8 cellular contexts compared by ENCODE assay signal in genomic region chr1:65075123-65075976, GRCh38.
A peak's percentile ranks its signal among the peaks of the same experiment; 100 is the strongest.
DNase-seq lines count a peak whose midpoint lies in the region; ATAC-seq and TF ChIP-seq lines count a peak whose summit lies in the region.

No MANE protein-coding gene starts in this region.

- TF ChIP-seq CTCF in LNCaP clone FGC (IDR thresholded peaks at IDR 0.05; ENCODE audit: control insufficient read depth, extremely low read depth, insufficient read depth): peak; percentile 73
- TF ChIP-seq CTCF in retinal pigment epithelial cell (conservative IDR thresholded peaks at IDR 0.05; ENCODE audit: low read depth, low read length): peak; percentile 85

- H3K36me3 ChIP-seq in SJCRH30: no peaks in the 10 kb centered on the region

- H3K4me3 ChIP-seq in LNCaP clone FGC (ENCODE audit: low read depth, low read length): no peak overlapping the region
- H3K4me3 ChIP-seq in SJCRH30: no peak overlapping the region
- H3K4me3 ChIP-seq in retinal pigment epithelial cell (ENCODE audit: low read length): no peak overlapping the region

- no peak overlapping the region for H3K27ac ChIP-seq in SJCRH30

- H3K27me3 ChIP-seq in SJCRH30: no peaks in the 10 kb centered on the region

- ATAC-seq in GM21717 (IDR thresholded peaks at IDR 0.05; ENCODE audit: unreplicated experiment) (peak; percentile 71), GM18520 (IDR thresholded peaks at IDR 0.05; ENCODE audit: unreplicated experiment) (no peak)

- no peaks in the 10 kb centered on the region for H3K9me3 ChIP-seq in SJCRH30 (replicated peaks)

- DNase-seq in DMS53 (lab: John Stamatoyannopoulos, UW) (peak; percentile 88), LNCaP clone FGC (ENCODE audit: low read depth) (no peak), SJCRH30 (peak; percentile 53 to 79), glomerular endothelial cell (ENCODE audit: extremely low read depth, low read depth, low spot score) (peak; percentile 57), retinal pigment epithelial cell (ENCODE audit: low read depth) (peak; percentile 35)
- peak; percentile 84 for DNase-seq in activated effector memory CD4-positive, alpha-beta T cell treated with anti-CD3 and anti-CD28 coated beads, Interleukin-2, amount 50 U/mL, for 16 hours

- no peaks in the 10 kb centered on the region for H3K4me1 ChIP-seq in SJCRH30
